1 cellular context compared by ENCODE assay signal in genomic region chr2:26075173-26075572, GRCh38.
TF ChIP-seq lines count a peak whose summit lies in the region.

No MANE protein-coding gene starts in this region.

TF ChIP-seq in K562, 482 proteins besides CTCF, POLR2A, EP300 and RAD21 (continued from another document and continues in another):
- TF ChIP-seq PTTG1 (tag; IDR thresholded peaks at IDR 0.05; ENCODE audit: low read depth) = no peak
- no peak for TF ChIP-seq ARID4B (CRISPR knock-in tag; IDR thresholded peaks at IDR 0.05)
- no peak for TF ChIP-seq SFPQ (IDR thresholded peaks at IDR 0.05; ENCODE audit: low read depth, low read length)
- TF ChIP-seq PRDM10 (IDR thresholded peaks at IDR 0.05; ENCODE audit: partially characterized antibody) = no peak
- no peak for TF ChIP-seq NR1H2 (CRISPR knock-in tag; IDR thresholded peaks at IDR 0.05)
- TF ChIP-seq TEAD1 (CRISPR knock-in tag; IDR thresholded peaks at IDR 0.05) = no peak
- no peak for TF ChIP-seq ZKSCAN1 (IDR thresholded peaks at IDR 0.05; ENCODE audit: low read depth, low read length)
- TF ChIP-seq RCOR1 (IDR thresholded peaks at IDR 0.05; ENCODE audit: borderline replicate concordance in 1 of 2, low read depth in 2 of 2, low read length in 2 of 2) = peak in 1 of 2 experiments; percentile 34; a peak in 1 of 4 replicates
- TF ChIP-seq MEIS2 (IDR thresholded peaks at IDR 0.05; ENCODE audit: partially characterized antibody) = no peak
- TF ChIP-seq CBX3 (IDR thresholded peaks at IDR 0.05; ENCODE audit: borderline replicate concordance in 1 of 2, low read length in 2 of 2) = no peak
- TF ChIP-seq ZKSCAN8 (CRISPR knock-in tag; IDR thresholded peaks at IDR 0.05) = no peak
- no peak for TF ChIP-seq ZNF318 (IDR thresholded peaks at IDR 0.05; ENCODE audit: borderline replicate concordance in 1 of 2, low read depth in 1 of 2)
- TF ChIP-seq DIDO1 (tag; IDR thresholded peaks at IDR 0.05; ENCODE audit: low read depth) = no peak
- TF ChIP-seq ZBTB43 (CRISPR knock-in tag; IDR thresholded peaks at IDR 0.05) = no peak
- peak; percentile 17; the same call in 1 of the 2 replicates for TF ChIP-seq CBFA2T2 (conservative IDR thresholded peaks at IDR 0.05)
- TF ChIP-seq ELF4 (CRISPR knock-in tag; IDR thresholded peaks at IDR 0.05) = no peak
- TF ChIP-seq TRIM24 (IDR thresholded peaks at IDR 0.05) = no peak
- TF ChIP-seq BMI1 (IDR thresholded peaks at IDR 0.05; ENCODE audit: low read length) = no peak
- TF ChIP-seq TOE1 (IDR thresholded peaks at IDR 0.05; ENCODE audit: borderline replicate concordance) = no peak
- TF ChIP-seq TOE1 (CRISPR knock-in tag; IDR thresholded peaks at IDR 0.05; ENCODE audit: borderline replicate concordance, low read depth) = no peak
- 0 out of 4 replicates have a peak, but pooled peaks of 1 of the 2 experiments have one; percentile 27 for TF ChIP-seq TBL1XR1 (IDR thresholded peaks at IDR 0.05; ENCODE audit: low read length in 2 of 2)
- peak; percentile 28; the same call in 1 of the 2 replicates for TF ChIP-seq ZBTB2 (IDR thresholded peaks at IDR 0.05)
- TF ChIP-seq SMARCB1 (IDR thresholded peaks at IDR 0.05; ENCODE audit: insufficient read length, low read depth) = peak; percentile 85
- TF ChIP-seq XRCC5 (IDR thresholded peaks at IDR 0.05; ENCODE audit: low read depth, low read length) = no peak
- no peak for TF ChIP-seq E2F6 (IDR thresholded peaks at IDR 0.05; ENCODE audit: borderline replicate concordance in 1 of 2, extremely low read depth in 1 of 2, insufficient read depth in 1 of 2, insufficient read length in 1 of 2, low read depth in 1 of 2, low read length in 1 of 2, poor library complexity in 1 of 2, severe bottlenecking in 1 of 2)
- no peak for TF ChIP-seq PURB (CRISPR knock-in tag; IDR thresholded peaks at IDR 0.05; ENCODE audit: low read depth)
- TF ChIP-seq GTF2F1 (IDR thresholded peaks at IDR 0.05; ENCODE audit: low read depth, low read length) = no peak
- TF ChIP-seq ZNF764 (CRISPR knock-in tag; IDR thresholded peaks at IDR 0.05; ENCODE audit: low read depth) = no peak
- no peak for TF ChIP-seq ZFP30 (CRISPR knock-in tag; IDR thresholded peaks at IDR 0.05; ENCODE audit: borderline replicate concordance)
- TF ChIP-seq ETS2 (tag; IDR thresholded peaks at IDR 0.05; ENCODE audit: borderline replicate concordance, poor library complexity, severe bottlenecking) = no peak
- no peak for TF ChIP-seq ZNF280A (IDR thresholded peaks at IDR 0.05; ENCODE audit: low read depth, partially characterized antibody)
